In genomic region chr17:50096758-50097157, GRCh38 we compare ENCODE assay signal across 12 cellular contexts. TPM values are rescaled to one million over a fixed set of nuclear protein-coding genes. Genes with fewer than 3 reads are reported as not detected.
DNase-seq lines count a peak whose midpoint lies in the region; ATAC-seq and TF ChIP-seq lines count a peak whose summit lies in the region.
"Had no signal": no experiment of that assay in that cellular context is flagged by ENCODE, and none has a peak within 500 bp of the region (broad histone marks: within the 10 kb centered on the region; RNA-seq: fewer than 3 reads in every experiment).

No MANE protein-coding gene starts in this region.

- DNase-seq in activated CD4-positive, alpha-beta T cell treated with anti-CD3 and anti-CD28 coated beads, Interleukin-2, amount 10 ng/mL, durations not matched to agents 7 days and 5 days: no peak
- no peak for DNase-seq in activated CD4-positive, alpha-beta T cell treated with anti-CD3 and anti-CD28 coated beads, Interleukin-2, amount 50 U/mL, for 1 hour
- DNase-seq in lower lobe of right lung: peak; percentile 28
- no peak for DNase-seq in substantia nigra (lab: John Stamatoyannopoulos, UW)
- DNase-seq in NCI-H526 treated with DMSO at 0.1 percent for 48 hours (lab: John Stamatoyannopoulos, UW): no peak
- no peak for DNase-seq in COLO829 (ENCODE audit: low spot score)
- DNase-seq: left colon, NCI-H1417 treated with DMSO at 0.1 percent for 48 hours, T-helper 2 cell had no signal

- H3K27ac ChIP-seq in angular gyrus (ENCODE audit: low read depth, low read length) (peak overlapping the region; percentile 91), lower lobe of right lung (peak overlapping the region; percentile 81), substantia nigra (ENCODE audit: low read depth, low read length, poor library complexity, severe bottlenecking) (peak overlapping the region; percentile 90)

- peaks cover 23% of the 10 kb centered on the region for H3K4me1 ChIP-seq in lower lobe of right lung

- no peaks in the 10 kb centered on the region for H3K9me3 Mint-ChIP-seq in activated CD4-positive, alpha-beta T cell treated with anti-CD3 and anti-CD28 coated beads, Interleukin-2, amount 10 ng/mL, durations not matched to agents 7 days and 5 days

- H3K4me3 Mint-ChIP-seq in activated CD4-positive, alpha-beta T cell treated with anti-CD3 and anti-CD28 coated beads, Interleukin-2, amount 10 ng/mL, durations not matched to agents 7 days and 5 days: peak overlapping the region; percentile 96

- intact Hi-C loops in lower lobe of right lung (cut with DNase I): no loop called here

- H3K4me3 ChIP-seq in lower lobe of right lung: peak overlapping the region; percentile 86

- no peaks in the 10 kb centered on the region for H3K27me3 ChIP-seq in lower lobe of right lung (ENCODE audit: low read depth)

- TF ChIP-seq CTCF in lower lobe of right lung (IDR thresholded peaks at IDR 0.05): no peak

- ATAC-seq in lower lobe of right lung (no peak), HG02884 (IDR thresholded peaks at IDR 0.05; ENCODE audit: unreplicated experiment) (no peak)
- ATAC-seq: sciatic nerve had no signal

- H3K36me3 ChIP-seq in lower lobe of right lung: peaks cover 35% of the 10 kb centered on the region

- peaks cover 27% of the 10 kb centered on the region for H3K4me1 Mint-ChIP-seq in activated CD4-positive, alpha-beta T cell treated with anti-CD3 and anti-CD28 coated beads, Interleukin-2, amount 10 ng/mL, durations not matched to agents 7 days and 5 days

- no peaks in the 10 kb centered on the region for H3K36me3 Mint-ChIP-seq in activated CD4-positive, alpha-beta T cell treated with anti-CD3 and anti-CD28 coated beads, Interleukin-2, amount 10 ng/mL, durations not matched to agents 7 days and 5 days (ENCODE audit: low read depth)

- H3K27ac Mint-ChIP-seq in activated CD4-positive, alpha-beta T cell treated with anti-CD3 and anti-CD28 coated beads, Interleukin-2, amount 10 ng/mL, durations not matched to agents 7 days and 5 days: peak overlapping the region; percentile 12

- CTCF ChIA-PET in activated CD4-positive, alpha-beta T cell treated with anti-CD3 and anti-CD28 coated beads, Interleukin-2, amount 10 ng/mL, durations not matched to agents 7 days and 5 days (lab: Charles Lee): interaction anchor here (1.2 kb wide), 1 partner anchor 9 kb away, joined by 7 read pairs; no protein-coding TSS in a partner anchor

- POLR2A ChIA-PET in activated CD4-positive, alpha-beta T cell treated with anti-CD3 and anti-CD28 coated beads, Interleukin-2, amount 10 ng/mL, durations not matched to agents 7 days and 5 days (lab: Charles Lee): no interaction called here

- peaks cover 5% of the 10 kb centered on the region for H3K27me3 Mint-ChIP-seq in activated CD4-positive, alpha-beta T cell treated with anti-CD3 and anti-CD28 coated beads, Interleukin-2, amount 10 ng/mL, durations not matched to agents 7 days and 5 days

- no peaks in the 10 kb centered on the region for H3K9me3 ChIP-seq in lower lobe of right lung

RNA-seq across cellular contexts. Expression of gene PDK2, which starts 1.6 kb away (rescaled TPM):
- total RNA-seq in activated CD4-positive, alpha-beta T cell treated with anti-CD3 and anti-CD28 coated beads, Interleukin-2, amount 10 ng/mL, durations not matched to agents 7 days and 5 days: 10 to 100 TPM; 29.4 to 31.3 TPM
- 35.7 TPM for total RNA-seq in lower lobe of right lung

RNA-seq across cellular contexts. Expression of gene SAMD14, which starts 33.2 kb away (rescaled TPM):
- under 1 TPM; 0.07 to 0.23 TPM for total RNA-seq in activated CD4-positive, alpha-beta T cell treated with anti-CD3 and anti-CD28 coated beads, Interleukin-2, amount 10 ng/mL, durations not matched to agents 7 days and 5 days
- 9.2 TPM for total RNA-seq in lower lobe of right lung

RNA-seq across cellular contexts. Expression of gene ITGA3, which starts 40.8 kb away (rescaled TPM):
- total RNA-seq in activated CD4-positive, alpha-beta T cell treated with anti-CD3 and anti-CD28 coated beads, Interleukin-2, amount 10 ng/mL, durations not matched to agents 7 days and 5 days: 1 to 10 TPM; 5.8 to 7.9 TPM
- 162 TPM for total RNA-seq in lower lobe of right lung

RNA-seq across cellular contexts. Expression of gene PPP1R9B, which starts 53.7 kb away (rescaled TPM):
- total RNA-seq in activated CD4-positive, alpha-beta T cell treated with anti-CD3 and anti-CD28 coated beads, Interleukin-2, amount 10 ng/mL, durations not matched to agents 7 days and 5 days: 100 to 1,000 TPM; 110 to 117 TPM
- 92.6 TPM for total RNA-seq in lower lobe of right lung

Comparison
In these comparisons a context has a peak if more than half of its experiments do, and no peak if none do; other contexts are left out.
1. RNA of gene ITGA3, which starts 40.8 kb away (total RNA-seq): 162 TPM in lower lobe of right lung (single experiment); 5.8 to 7.9 TPM in activated CD4-positive, alpha-beta T cell treated with anti-CD3 and anti-CD28 coated beads, Interleukin-2, amount 10 ng/mL, durations not matched to agents 7 days and 5 days; every median in the first group is over 10 times any median in the second.
2. Peak in every context shown above with its lines, with median percentiles within 50 percentile points of each other: H3K27ac ChIP-seq.